In genomic region chr1:233884461-233885151, GRCh38 we compare ENCODE assay signal across 20 cellular contexts.
A peak's percentile ranks its signal among the peaks of the same experiment; 100 is the strongest.
DNase-seq lines count a peak whose midpoint lies in the region; ATAC-seq and FAIRE-seq lines count a peak whose summit lies in the region.
"Had no signal": no experiment of that assay in that cellular context is flagged by ENCODE, and none has a peak within 500 bp of the region (broad histone marks: within the 10 kb centered on the region; RNA-seq: fewer than 3 reads in every experiment).

No MANE protein-coding gene starts in this region.

- peak; percentile 47 for DNase-seq in ELR (ENCODE audit: low read depth)
- DNase-seq in NCI-H226, result peak; percentile 32
- DNase-seq in astrocyte of the hippocampus (ENCODE audit: low read depth, low spot score), result peak; percentile 67
- no peak for DNase-seq in urothelium cell line (ENCODE audit: low spot score)
- DNase-seq in COLO668 (lab: John Stamatoyannopoulos, UW; ENCODE audit: unreplicated experiment), result no peak
- DNase-seq in NCI-H510A (lab: John Stamatoyannopoulos, UW), result no peak
- DNase-seq: ACHN; CD4-positive, alpha-beta memory T cell; GM23248; HCEC 1CT; Kasumi-1; NCI-H1092; NCI-H1436; NCI-H187 treated with DMSO at 0.1 percent for 48 hours; NCI-H2107; NCI-H510A treated with DMSO at 0.1 percent for 48 hours; NCI-H748 treated with DMSO at 0.1 percent for 48 hours; Peyer's patch; T-cell had no signal

- ATAC-seq in GM19455 (IDR thresholded peaks at IDR 0.05; ENCODE audit: unreplicated experiment), result no peak
- ATAC-seq: T-cell had no signal

- FAIRE-seq in urothelium cell line (lab: Jason Lieb, UNC), result peak; percentile 13

Comparison
In these comparisons a context has a peak if more than half of its experiments do, and no peak if none do; other contexts are left out.
1. DNase-seq: peak in ELR (single experiment), NCI-H226 (single experiment) and astrocyte of the hippocampus (single experiment); none in urothelium cell line (single experiment), COLO668 (single experiment) and NCI-H510A (single experiment).